ENCODE assay signal across 8 cellular contexts in the genomic region with DNA sequence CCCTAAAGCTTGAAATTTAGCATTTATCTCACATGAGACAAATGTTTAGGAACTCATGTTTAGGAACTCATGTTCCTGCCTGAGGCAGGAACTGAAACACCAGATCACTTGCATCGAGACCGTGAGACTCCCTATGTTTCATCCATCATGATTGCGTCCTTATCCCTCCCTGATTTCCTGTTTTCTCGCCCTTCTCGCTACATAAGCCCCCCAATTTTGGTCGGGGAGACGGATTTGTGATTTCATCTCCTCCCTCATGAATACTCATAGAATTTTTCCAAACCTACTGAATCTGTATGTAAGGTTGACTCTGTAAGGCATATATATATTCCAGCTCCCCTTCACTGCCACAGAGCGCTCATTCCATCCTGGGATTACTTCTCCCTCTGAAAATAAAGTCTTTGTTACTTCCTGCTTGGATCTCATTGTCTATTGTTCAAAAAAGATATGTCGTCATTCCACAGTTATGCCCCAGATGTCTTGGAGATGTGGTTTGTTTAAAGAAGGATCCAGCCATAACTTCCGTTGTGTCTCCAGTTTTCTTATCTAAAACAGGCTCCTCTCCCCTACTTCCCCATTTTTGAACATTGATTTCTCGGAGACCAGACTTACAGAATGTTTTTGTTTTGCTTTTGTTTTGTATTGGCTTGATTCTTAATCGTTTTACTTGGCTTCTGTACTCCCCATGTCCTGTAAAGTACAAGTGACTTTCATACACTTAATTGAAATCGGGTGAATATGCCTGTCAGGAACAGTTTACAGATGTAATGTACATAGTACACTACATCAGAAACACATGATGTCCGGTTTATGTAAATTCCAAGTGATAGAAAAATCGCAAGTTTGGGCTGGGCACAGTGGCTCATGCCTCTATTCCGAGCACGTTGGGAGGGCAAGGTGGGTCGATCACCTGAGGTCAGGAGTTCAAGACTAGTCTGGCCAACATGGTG.
A peak's percentile ranks its signal among the peaks of the same experiment; 100 is the strongest.
DNase-seq lines count a peak whose midpoint lies in the region; ATAC-seq and TF ChIP-seq lines count a peak whose summit lies in the region.

No MANE protein-coding gene starts in this region.

- WGBS in spleen, 5 donors, result 1 to 3% (median 3%) methylated on average over 18 of the region's 18 CpGs

- no peak for ATAC-seq in HG02884 (IDR thresholded peaks at IDR 0.05; ENCODE audit: unreplicated experiment)

- H3K9me3 ChIP-seq in spleen, result peaks cover 0 to 7% (median 0%) of the 10 kb centered on the region in 8 donors

- TF ChIP-seq CTCF in spleen (IDR thresholded peaks at IDR 0.05 in 8 of 11, conservative IDR thresholded peaks at IDR 0.05 in 3 of 11), result no peak

- peaks cover 0 to 42% (median 21%) of the 10 kb centered on the region in 6 donors for H3K4me1 ChIP-seq in spleen

- H3K27ac ChIP-seq in spleen, result peak overlapping the region; percentile 95 to 100 (median 99)

- peak in 2 of 3 donors; percentile 6 to 15 for TF ChIP-seq POLR2A in spleen (IDR thresholded peaks at IDR 0.05)

- no peaks in the 10 kb centered on the region for H3K27me3 ChIP-seq in spleen (replicated peaks in 1 of 7)

- H3K36me3 ChIP-seq in spleen, result no peaks in the 10 kb centered on the region

- DNase-seq in NCI-H510A treated with DMSO at 0.1 percent for 48 hours (lab: John Stamatoyannopoulos, UW), result peak; percentile 60
- no peak for DNase-seq in NCI-H510A (lab: John Stamatoyannopoulos, UW)
- peak; percentile 69 for DNase-seq in NCI-H146 (lab: John Stamatoyannopoulos, UW)
- DNase-seq in amniotic stem cell (lab: John Stamatoyannopoulos, UW), result peak; percentile 51
- DNase-seq in spleen, result no peak
- no peak for DNase-seq in activated naive CD4-positive, alpha-beta T cell treated with Interleukin-2 at 50 U/mL for 16 hours

- H3K4me3 ChIP-seq in iPS-11a (ENCODE audit: low read depth, low read length) (peak overlapping the region; percentile 96), spleen (peak overlapping the region; percentile 4 to 79 (median 50))

- intact Hi-C loops in spleen (cut with DNase I; ENCODE audit: low total_unique reads), result no loop called here

Comparison
In these comparisons a context has a peak if more than half of its experiments do, and no peak if none do; other contexts are left out.
1. DNase-seq: peak in NCI-H510A treated with DMSO at 0.1 percent for 48 hours (single experiment), NCI-H146 (single experiment) and amniotic stem cell (single experiment); none in NCI-H510A (single experiment), spleen (single experiment) and activated naive CD4-positive, alpha-beta T cell treated with Interleukin-2 at 50 U/mL for 16 hours (single experiment).